19 cellular contexts compared by ENCODE assay signal in genomic region chr2:197001921-197002320, GRCh38.
"Had no signal": no experiment of that assay in that cellular context is flagged by ENCODE, and none has a peak within 500 bp of the region (broad histone marks: within the 10 kb centered on the region; RNA-seq: fewer than 3 reads in every experiment).

No MANE protein-coding gene starts in this region.

- H3K4me1 Mint-ChIP-seq: memory B cell, mesothelial cell of epicardium, natural killer cell, neural crest cell had no signal

- H3K4me3 Mint-ChIP-seq: dendritic cell treated with granulocyte-macrophage colony-stimulating factor and Interleukin-4, amounts not matched to agents 40 ng/mL and 50 ng/mL, for 4 days; endodermal cell; memory B cell; mesothelial cell of epicardium; natural killer cell; neural crest cell; type B pancreatic cell had no signal

- H3K9me3 Mint-ChIP-seq: dendritic cell treated with granulocyte-macrophage colony-stimulating factor and Interleukin-4, amounts not matched to agents 40 ng/mL and 50 ng/mL, for 4 days; endodermal cell; memory B cell; mesothelial cell of epicardium; natural killer cell; neural crest cell; type B pancreatic cell had no signal

- H3K36me3 Mint-ChIP-seq: mesothelial cell of epicardium, type B pancreatic cell had no signal

- DNase-seq: endodermal cell; gastrocnemius medialis; heart right ventricle; hypothalamus; kidney glomerular epithelial cell; natural killer cell; posterior cingulate gyrus; right cardiac atrium; stimulated activated CD4-positive, alpha-beta T cell treated with anti-CD3 and anti-CD28 coated beads, Interleukin-2, amount 100 ng/mL, for 48 hours; stimulated activated naive CD8-positive, alpha-beta T cell treated with anti-CD3 and anti-CD28 coated beads, Interleukin-15, Interleukin-2, amounts not matched to agents 100 U/mL and 50 U/mL, for 24 hours; thyroid gland had no signal

- ATAC-seq: esophagus mucosa; gastrocnemius medialis; heart right ventricle; natural killer cell; right cardiac atrium; stimulated activated naive CD8-positive, alpha-beta T cell treated with anti-CD3 and anti-CD28 coated beads, Interleukin-15, Interleukin-2, amounts not matched to agents 100 U/mL and 50 U/mL, for 24 hours had no signal

- H3K4me3 ChIP-seq: gastrocnemius medialis, heart right ventricle, smooth muscle cell, suprapubic skin, thyroid gland had no signal

- H3K4me2 ChIP-seq: smooth muscle cell had no signal

- H3K27ac Mint-ChIP-seq: dendritic cell treated with granulocyte-macrophage colony-stimulating factor and Interleukin-4, amounts not matched to agents 40 ng/mL and 50 ng/mL, for 4 days; endodermal cell; memory B cell; mesothelial cell of epicardium; type B pancreatic cell had no signal

- H3K27me3 Mint-ChIP-seq: dendritic cell treated with granulocyte-macrophage colony-stimulating factor and Interleukin-4, amounts not matched to agents 40 ng/mL and 50 ng/mL, for 4 days; memory B cell; type B pancreatic cell had no signal

- H3K9me3 ChIP-seq: gastrocnemius medialis, heart right ventricle, suprapubic skin, thyroid gland had no signal

- H3K4me1 ChIP-seq: gastrocnemius medialis, heart right ventricle, suprapubic skin, thyroid gland had no signal

- H3K27me3 ChIP-seq: gastrocnemius medialis, heart right ventricle, suprapubic skin, thyroid gland had no signal

- H3K27ac ChIP-seq: gastrocnemius medialis, heart right ventricle, suprapubic skin, thyroid gland had no signal

- H3K36me3 ChIP-seq: gastrocnemius medialis, suprapubic skin, thyroid gland had no signal
